ENCODE assay signal across 27 cellular contexts in the genomic region with DNA sequence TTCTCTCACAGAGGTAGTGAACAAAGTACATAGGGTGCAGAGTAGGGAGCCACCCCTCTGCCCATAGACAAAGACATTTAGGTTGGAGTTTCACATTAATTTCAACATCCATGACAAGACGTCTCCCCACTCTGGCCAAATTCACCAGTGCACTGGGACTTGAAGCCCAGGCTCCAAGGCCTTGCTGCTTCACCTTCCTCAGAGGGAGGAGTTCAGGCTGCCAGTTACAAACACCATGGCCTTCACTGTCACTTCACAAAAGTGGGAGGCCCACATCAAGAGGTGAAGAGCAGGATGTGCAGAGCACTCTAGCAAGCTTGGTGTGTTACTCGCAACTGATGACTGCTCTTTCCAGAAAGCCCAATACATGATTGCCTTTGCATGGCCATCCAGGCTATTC. TPM values are rescaled to one million over a fixed set of nuclear protein-coding genes. Genes with fewer than 3 reads are reported as not detected.
DNase-seq lines count a peak whose midpoint lies in the region; ATAC-seq, FAIRE-seq and TF ChIP-seq lines count a peak whose summit lies in the region.
"Had no signal": no experiment of that assay in that cellular context is flagged by ENCODE, and none has a peak within 500 bp of the region (broad histone marks: within the 10 kb centered on the region; RNA-seq: fewer than 3 reads in every experiment).

No MANE protein-coding gene starts in this region.

- DNase-seq in cardiac septum (ENCODE audit: low spot score) (peak; percentile 47), Right ventricle myocardium superior (no peak), K562 (ENCODE audit: extremely low read depth in 1 of 4, low spot score in 3 of 4) (no peak), esophagus muscularis mucosa (ENCODE audit: extremely low spot score) (peak; percentile 84), osteocyte (ENCODE audit: extremely low spot score, unreplicated experiment) (peak; percentile 34), NCI-H187 treated with DMSO at 0.1 percent for 48 hours (lab: John Stamatoyannopoulos, UW) (no peak), left lung (no peak), suprapubic skin (ENCODE audit: low spot score in 2 of 2) (no peak)
- DNase-seq: 8988T; ACHN; BE2C; C1 segment of cervical spinal cord; CD4-positive, alpha-beta memory T cell; CD4-positive, CD25-positive, alpha-beta regulatory T cell; CD8-positive, alpha-beta memory T cell; COR-L47; DMS 273 treated with DMSO at 0.1 percent for 48 hours; DMS153; DMS53; DMS79; GF-D8 had no signal

- no peaks in the 10 kb centered on the region for H3K4me1 ChIP-seq in K562 (replicated peaks in 1 of 2; ENCODE audit: control insufficient read depth in 2 of 2, insufficient read depth in 2 of 2, low read length in 2 of 2)
- H3K4me1 ChIP-seq in esophagus muscularis mucosa = no peaks in the 10 kb centered on the region
- no peaks in the 10 kb centered on the region for H3K4me1 ChIP-seq in left lung
- H3K4me1 ChIP-seq in suprapubic skin = no peaks in the 10 kb centered on the region

- ATAC-seq in Right ventricle myocardium superior (ENCODE audit: poor library complexity) = no peak
- no peak for ATAC-seq in K562
- no peak for ATAC-seq in left lung

- intact Hi-C loops in cardiac septum (cut with DNase I) (no loop called here), Right ventricle myocardium superior (cut with DNase I) (no loop called here), K562 (cut with micrococcal nuclease) (no loop called here), esophagus muscularis mucosa (cut with DNase I) (no loop called here), left lung (cut with DNase I) (no loop called here)

- H3K36me3 ChIP-seq in K562 (ENCODE audit: control insufficient read depth, insufficient read depth, low read length) (no peaks in the 10 kb centered on the region), esophagus muscularis mucosa (no peaks in the 10 kb centered on the region), left lung (no peaks in the 10 kb centered on the region), suprapubic skin (no peaks in the 10 kb centered on the region)
- H3K36me3 ChIP-seq: BE2C, BLaER1 had no signal

- no TSS peak for BruUV-seq in K562 (replicated peaks; lab: Mats Ljungman, UMichigan)

- H3K9ac ChIP-seq in K562 (ENCODE audit: insufficient read depth in 1 of 2, low read depth in 2 of 2, low read length in 2 of 2) = no peak overlapping the region
- H3K9ac ChIP-seq: BLaER1 had no signal

- H3K4me1 Mint-ChIP-seq in osteocyte (ENCODE audit: unreplicated experiment) = peaks cover 7% of the 10 kb centered on the region
- H3K4me1 Mint-ChIP-seq: CD4-positive, alpha-beta memory T cell; CD4-positive, CD25-positive, alpha-beta regulatory T cell; CD8-positive, alpha-beta memory T cell had no signal

- H3K4me2 ChIP-seq in K562 (ENCODE audit: insufficient read depth, low read length) = no peak overlapping the region
- H3K4me2 ChIP-seq: BLaER1 had no signal

- H3K79me2 ChIP-seq in K562 (ENCODE audit: control insufficient read depth, insufficient read depth, low read length) = no peaks in the 10 kb centered on the region

- H3K27me3 ChIP-seq in K562 (ENCODE audit: control insufficient read depth in 2 of 2, insufficient read depth in 2 of 2, low read length in 2 of 2) (peaks cover 0 to 4% of the 10 kb centered on the region in 2 experiments; a peak in 1 of 5 replicates), esophagus muscularis mucosa (no peaks in the 10 kb centered on the region), left lung (no peaks in the 10 kb centered on the region), suprapubic skin (no peaks in the 10 kb centered on the region)
- H3K27me3 ChIP-seq: BE2C, BLaER1 had no signal

- FAIRE-seq in K562 (lab: Jason Lieb, UNC) = peak; percentile 26
- FAIRE-seq: A204.1, G401.6, GM12891, GM19239 had no signal

- in situ Hi-C loops in K562 (cut with MboI) = no loop called here

- no peak overlapping the region for H3K4me3 Mint-ChIP-seq in osteocyte (ENCODE audit: unreplicated experiment)
- H3K4me3 Mint-ChIP-seq: CD14-positive monocyte; CD4-positive, alpha-beta memory T cell; CD4-positive, CD25-positive, alpha-beta regulatory T cell; CD8-positive, alpha-beta memory T cell had no signal

- H3K27ac Mint-ChIP-seq in osteocyte (ENCODE audit: unreplicated experiment) = no peak overlapping the region
- H3K27ac Mint-ChIP-seq: CD4-positive, CD25-positive, alpha-beta regulatory T cell; CD8-positive, alpha-beta memory T cell had no signal

- no peak for TF ChIP-seq CTCF in K562 (IDR thresholded peaks at IDR 0.05 in 2 of 3, conservative IDR thresholded peaks at IDR 0.05 in 1 of 3; ENCODE audit: insufficient read depth in 2 of 3, low read depth in 1 of 3, low read length in 3 of 3)
- TF ChIP-seq CTCF in esophagus muscularis mucosa (IDR thresholded peaks at IDR 0.05) = no peak
- TF ChIP-seq CTCF in osteocyte (IDR thresholded peaks at IDR 0.05) = no peak
- TF ChIP-seq CTCF in left lung (IDR thresholded peaks at IDR 0.05) = no peak
- TF ChIP-seq CTCF in suprapubic skin (IDR thresholded peaks at IDR 0.05) = no peak

- H3K4me3 ChIP-seq in K562 = no peak overlapping the region
- no peak overlapping the region for H3K4me3 ChIP-seq in esophagus muscularis mucosa
- no peak overlapping the region for H3K4me3 ChIP-seq in left lung
- no peak overlapping the region for H3K4me3 ChIP-seq in suprapubic skin
- H3K4me3 ChIP-seq: BLaER1 had no signal

- H3K9me3 ChIP-seq in K562 (replicated peaks; ENCODE audit: control insufficient read depth, insufficient read depth, low read depth, low read length) (no peaks in the 10 kb centered on the region), esophagus muscularis mucosa (peaks cover 0 to 6% (median 2%) of the 10 kb centered on the region in 4 donors), left lung (no peaks in the 10 kb centered on the region), suprapubic skin (no peaks in the 10 kb centered on the region)
- H3K9me3 ChIP-seq: BE2C had no signal

- H3K27me3 Mint-ChIP-seq in osteocyte (ENCODE audit: unreplicated experiment) = peaks cover 6% of the 10 kb centered on the region

- WGBS in K562 (ENCODE audit: insufficient coverage, low coverage, missing lambda C conversion rate) = 0% methylated on average over 2 of the region's 2 CpGs
- WGBS in esophagus muscularis mucosa = 94% methylated on average over 2 of the region's 2 CpGs
- WGBS in suprapubic skin = 97% methylated on average over 2 of the region's 2 CpGs

- no peak for TF ChIP-seq RAD21 in K562 (CRISPR knock-in tag; conservative IDR thresholded peaks at IDR 0.05 in 1 of 2, IDR thresholded peaks at IDR 0.05 in 1 of 2)

- H3K36me3 Mint-ChIP-seq in osteocyte (ENCODE audit: unreplicated experiment) = peaks cover 2% of the 10 kb centered on the region
- H3K36me3 Mint-ChIP-seq: CD4-positive, alpha-beta memory T cell; CD4-positive, CD25-positive, alpha-beta regulatory T cell; CD8-positive, alpha-beta memory T cell had no signal

- H2AFZ ChIP-seq in K562 (ENCODE audit: low read depth, low read length) = no peak overlapping the region

- H3K9me3 Mint-ChIP-seq in osteocyte (ENCODE audit: unreplicated experiment) = peaks cover 12% of the 10 kb centered on the region

- no peak overlapping the region for H3K27ac ChIP-seq in K562 (ENCODE audit: extremely low read depth, low read depth, low read length)
- no peak overlapping the region for H3K27ac ChIP-seq in esophagus muscularis mucosa (replicated peaks in 1 of 4)
- H3K27ac ChIP-seq in left lung = no peak overlapping the region
- no peak overlapping the region for H3K27ac ChIP-seq in suprapubic skin
- H3K27ac ChIP-seq: BLaER1 had no signal

- CTCF ChIA-PET in K562 (lab: Yijun Ruan, JAX; ENCODE audit: low intra/inter-chr PET ratio) = no interaction called here

- TF ChIP-seq POLR2A in K562 (conservative IDR thresholded peaks at IDR 0.05) (no peak), esophagus muscularis mucosa (IDR thresholded peaks at IDR 0.05; ENCODE audit: low read depth) (no peak), suprapubic skin (IDR thresholded peaks at IDR 0.05) (no peak)

- no peaks in the 10 kb centered on the region for H3K9me1 ChIP-seq in K562 (ENCODE audit: control insufficient read depth, insufficient read depth, low read length)

- no peaks in the 10 kb centered on the region for H4K20me1 ChIP-seq in K562 (replicated peaks; ENCODE audit: control insufficient read depth, insufficient read depth, low read length)
- H4K20me1 ChIP-seq: BLaER1 had no signal

- POLR2A ChIA-PET in K562 (lab: Yijun Ruan, JAX) = no interaction called here

- TF ChIP-seq EP300 in K562 (IDR thresholded peaks at IDR 0.05; ENCODE audit: low read length) (no peak), esophagus muscularis mucosa (IDR thresholded peaks at IDR 0.05) (no peak), suprapubic skin (IDR thresholded peaks at IDR 0.05) (no peak)

TF ChIP-seq in K562, 482 proteins besides CTCF, POLR2A, EP300 and RAD21 (continues in another document):
- TF ChIP-seq HMG20A (CRISPR knock-in tag; conservative IDR thresholded peaks at IDR 0.05) (no peak), POLR2H (tag; IDR thresholded peaks at IDR 0.05; ENCODE audit: low read depth) (no peak), NFE2L1 (tag; IDR thresholded peaks at IDR 0.05; ENCODE audit: borderline replicate concordance, low read depth) (no peak), ZNF668 (CRISPR knock-in tag; IDR thresholded peaks at IDR 0.05) (no peak), PRMT5 (CRISPR knock-in tag; IDR thresholded peaks at IDR 0.05) (no peak), ZKSCAN1 (IDR thresholded peaks at IDR 0.05; ENCODE audit: low read depth, low read length) (no peak)

RNA-seq across cellular contexts. Expression of a gene that starts 15.8 kb away (rescaled TPM):
- total RNA-seq in cardiac septum = 4.4 TPM
- 5.2 TPM for total RNA-seq in Right ventricle myocardium superior
- 9.9 and 13.9 TPM in 2 replicates for total RNA-seq in K562 (2011; cell fraction: chromatin; rRNA removed; ENCODE audit: low replicate concordance)
- 10.7 and 11.5 TPM in 2 replicates for total RNA-seq in K562 (2011; cell fraction: nucleolus; rRNA removed)
- 8.2 and 9.7 TPM in 2 replicates for total RNA-seq in K562 (2011; cell fraction: nucleoplasm; rRNA removed)
- 23.2 and 30.0 TPM in 2 replicates for total RNA-seq in K562 (2014; rRNA removed)
- 7.8 and 8.6 TPM in 2 replicates for total RNA-seq in K562 (2014; rRNA removed; fragmentation: Illumina TruSeq; extraction: Trizol)
- 12.4 and 12.7 TPM in 2 replicates for total RNA-seq in K562 (2015; rRNA removed; fragmentation: Illumina TruSeq; extraction: Trizol)
- 28.1 and 29.3 TPM in 2 replicates for total RNA-seq in K562 (2021)
- 12.3 and 13.1 TPM in 2 replicates for polyA plus RNA-seq in K562 (2011; rRNA removed)
- polyA plus RNA-seq in K562 (2011; cell fraction: cytosol; rRNA removed) = 12.0 and 31.3 TPM in 2 replicates
- polyA plus RNA-seq in K562 (2011; cell fraction: nucleus; rRNA removed) = 19.7 and 38.0 TPM in 2 replicates
- polyA plus RNA-seq in K562 (2012) = 6.0 and 12.9 TPM in 2 replicates
- 8.7 and 12.5 TPM in 2 replicates for polyA plus RNA-seq in K562 (2014; fragmentation: Illumina TruSeq; extraction: Trizol)
- 1 to 10 TPM; 1.3 to 1.4 TPM for polyA plus RNA-seq in K562 (2014; fragmentation: Nextera tagmentation; extraction: Ambion mirVana)
- polyA plus RNA-seq in K562 (2014; rRNA removed) = 19.3 and 22.3 TPM in 2 replicates
- polyA minus RNA-seq in K562 (2011; rRNA and poly(A)+ RNA removed) = 7.5 and 11.3 TPM in 2 replicates
- polyA minus RNA-seq in K562 (2011; cell fraction: cytosol; rRNA and poly(A)+ RNA removed) = 15.5 and 16.6 TPM in 2 replicates
- polyA minus RNA-seq in K562 (2011; cell fraction: nucleus; rRNA and poly(A)+ RNA removed) = 9.4 and 13.7 TPM in 2 replicates
- total RNA-seq in esophagus muscularis mucosa = 1 to 10 TPM; 2.2 to 9.1 (median 4.8) TPM
- 0.64 and 1.1 TPM in 2 replicates for total RNA-seq in osteocyte
- 10 to 100 TPM in 1 of 2 donors, 1 to 10 TPM in 1; 5.2 to 10.4 TPM for total RNA-seq in left lung
- 1 to 10 TPM in 3 of 4 donors, under 1 TPM in 1; 0.98 to 7.2 (median 2.2) TPM for total RNA-seq in suprapubic skin
- total RNA-seq: CD8-positive, alpha-beta memory T cell had no signal
- polyA plus RNA-seq: CD4-positive, alpha-beta memory T cell; CD4-positive, CD25-positive, alpha-beta regulatory T cell; CD8-positive, alpha-beta memory T cell had no signal

Comparison
In these comparisons a context has a peak if more than half of its experiments do, and no peak if none do; other contexts are left out.
1. DNase-seq: peak in cardiac septum (single experiment), esophagus muscularis mucosa (single experiment) and osteocyte (single experiment); none in Right ventricle myocardium superior (single experiment), K562 (0 of 4), NCI-H187 treated with DMSO at 0.1 percent for 48 hours (single experiment), left lung (0 of 2) and suprapubic skin (0 of 2).